In the genomic region with DNA sequence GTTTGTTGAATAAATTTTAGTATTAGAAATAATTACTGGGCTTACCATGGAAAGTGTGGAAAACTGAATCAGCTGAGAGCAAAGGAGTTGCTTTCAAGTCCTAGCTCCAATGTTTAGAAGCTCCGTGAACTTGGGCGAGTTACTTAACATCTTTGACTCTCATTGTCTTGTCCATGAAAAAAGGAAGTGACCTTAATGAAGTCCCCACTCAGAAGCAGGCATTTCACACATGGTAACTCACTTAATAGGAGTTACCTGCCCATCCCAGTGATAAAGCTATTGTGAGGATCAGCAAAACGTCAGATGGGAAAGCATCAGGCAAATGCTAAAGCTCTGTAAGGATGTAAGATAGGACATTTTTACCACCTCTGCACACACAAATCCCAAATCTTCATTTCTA, we compare ENCODE assay signal across 1 cellular context.
TF ChIP-seq lines count a peak whose summit lies in the region.

No MANE protein-coding gene starts in this region.

TF ChIP-seq in IMR-90, 13 proteins besides CTCF, POLR2A, EP300 and RAD21 (continued from another document):
- TF ChIP-seq, protein P1, sequence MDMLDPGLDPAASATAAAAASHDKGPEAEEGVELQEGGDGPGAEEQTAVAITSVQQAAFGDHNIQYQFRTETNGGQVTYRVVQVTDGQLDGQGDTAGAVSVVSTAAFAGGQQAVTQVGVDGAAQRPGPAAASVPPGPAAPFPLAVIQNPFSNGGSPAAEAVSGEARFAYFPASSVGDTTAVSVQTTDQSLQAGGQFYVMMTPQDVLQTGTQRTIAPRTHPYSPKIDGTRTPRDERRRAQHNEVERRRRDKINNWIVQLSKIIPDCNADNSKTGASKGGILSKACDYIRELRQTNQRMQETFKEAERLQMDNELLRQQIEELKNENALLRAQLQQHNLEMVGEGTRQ (IDR thresholded peaks at IDR 0.05; ENCODE audit: low read depth, low read length): no peak
- TF ChIP-seq NFE2L2 (IDR thresholded peaks at IDR 0.05; ENCODE audit: low read depth, low read length) (no peak), RFX5 (IDR thresholded peaks at IDR 0.05; ENCODE audit: low read depth, low read length) (no peak), FOS (IDR thresholded peaks at IDR 0.05; ENCODE audit: low read depth, low read length) (no peak)
